Comparison of ENCODE assay signal across 16 cellular contexts in the genomic region with DNA sequence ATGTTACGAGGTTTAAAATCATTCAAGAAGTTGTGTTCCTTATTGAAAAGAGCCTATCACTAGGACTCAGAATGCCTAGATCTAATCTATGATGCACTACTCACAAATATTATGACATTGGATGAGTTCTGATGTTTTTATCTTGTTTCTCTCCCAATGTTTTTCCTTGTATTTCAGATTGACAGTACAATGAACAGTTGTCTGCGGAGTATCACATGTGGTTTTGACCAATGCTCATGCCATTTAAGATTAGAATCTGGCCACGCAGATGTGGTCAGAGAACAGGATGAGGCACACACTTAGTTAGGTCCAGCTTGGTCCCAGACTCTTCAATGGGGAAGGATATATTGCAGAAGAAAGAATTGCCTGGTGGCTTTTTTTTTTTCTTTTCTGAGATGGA. TPM values are rescaled to one million over a fixed set of nuclear protein-coding genes. Genes with fewer than 3 reads are reported as not detected.
"Had no signal": no experiment of that assay in that cellular context is flagged by ENCODE, and none has a peak within 500 bp of the region (broad histone marks: within the 10 kb centered on the region; RNA-seq: fewer than 3 reads in every experiment).

No MANE protein-coding gene starts in this region.

- H3K36me3 Mint-ChIP-seq: activated naive CD8-positive, alpha-beta T cell treated with anti-CD3 and anti-CD28 coated beads, Interleukin-2, amount 10 ng/mL, durations not matched to agents 7 days and 5 days; WTC11 had no signal

- H3K4me3 ChIP-seq: ascending aorta, esophagus muscularis mucosa, heart right ventricle, left ventricle myocardium inferior had no signal

- H3K27me3 Mint-ChIP-seq: activated naive CD8-positive, alpha-beta T cell treated with anti-CD3 and anti-CD28 coated beads, Interleukin-2, amount 10 ng/mL, durations not matched to agents 7 days and 5 days had no signal

- ATAC-seq: activated CD8-positive, alpha-beta T cell treated with anti-CD3 and anti-CD28 coated beads, Interleukin-2, amount 10 ng/mL, durations not matched to agents 7 days and 5 days; foreskin keratinocyte; heart right ventricle; WTC11 had no signal

- H3K4me3 Mint-ChIP-seq: activated CD8-positive, alpha-beta T cell treated with anti-CD3 and anti-CD28 coated beads, Interleukin-2, amount 10 ng/mL, durations not matched to agents 7 days and 5 days; activated naive CD8-positive, alpha-beta T cell treated with anti-CD3 and anti-CD28 coated beads, Interleukin-2, amount 10 ng/mL, durations not matched to agents 7 days and 5 days; neural crest cell; WTC11 had no signal

- H3K9me3 Mint-ChIP-seq: neural crest cell had no signal

- H3K36me3 ChIP-seq: ascending aorta, esophagus muscularis mucosa, heart right ventricle, left ventricle myocardium inferior had no signal

- H3K27ac ChIP-seq: ascending aorta, esophagus muscularis mucosa, foreskin keratinocyte, heart right ventricle, left ventricle myocardium inferior had no signal

- DNase-seq: activated CD4-positive, alpha-beta T cell treated with anti-CD3 and anti-CD28 coated beads for 48 hours; activated CD8-positive, alpha-beta memory T cell treated with anti-CD3 and anti-CD28 coated beads, Interleukin-2, amount 50 U/mL, for 48 hours; activated CD8-positive, alpha-beta T cell treated with anti-CD3 and anti-CD28 coated beads, Interleukin-2, amount 10 ng/mL, durations not matched to agents 7 days and 5 days; activated naive CD8-positive, alpha-beta T cell treated with anti-CD3 and anti-CD28 coated beads, Interleukin-2, amount 10 ng/mL, durations not matched to agents 7 days and 5 days; foreskin keratinocyte; heart right ventricle; kidney; left ventricle myocardium inferior; stimulated activated CD4-positive, alpha-beta T cell treated with anti-CD3 and anti-CD28 coated beads, Interleukin-15, amount 100 ng/mL, for 24 hours; stimulated activated CD4-positive, alpha-beta T cell treated with anti-CD3 and anti-CD28 coated beads, Interleukin-4, amount 100 ng/mL, for 24 hours had no signal

- H3K27me3 ChIP-seq: ascending aorta, esophagus muscularis mucosa, foreskin keratinocyte, heart right ventricle had no signal

- H3K4me1 ChIP-seq: ascending aorta, foreskin keratinocyte, heart right ventricle, left ventricle myocardium inferior had no signal

- H3K27ac Mint-ChIP-seq: activated CD8-positive, alpha-beta T cell treated with anti-CD3 and anti-CD28 coated beads, Interleukin-2, amount 10 ng/mL, durations not matched to agents 7 days and 5 days; activated naive CD8-positive, alpha-beta T cell treated with anti-CD3 and anti-CD28 coated beads, Interleukin-2, amount 10 ng/mL, durations not matched to agents 7 days and 5 days had no signal

- H3K4me1 Mint-ChIP-seq: activated naive CD8-positive, alpha-beta T cell treated with anti-CD3 and anti-CD28 coated beads, Interleukin-2, amount 10 ng/mL, durations not matched to agents 7 days and 5 days had no signal

RNA-seq across cellular contexts. Expression of gene UTS2B, which starts 26.7 kb away (rescaled TPM):
- total RNA-seq: activated CD8-positive, alpha-beta T cell treated with anti-CD3 and anti-CD28 coated beads, Interleukin-2, amount 10 ng/mL, durations not matched to agents 7 days and 5 days; activated naive CD8-positive, alpha-beta T cell treated with anti-CD3 and anti-CD28 coated beads, Interleukin-2, amount 10 ng/mL, durations not matched to agents 7 days and 5 days; cardiac septum; skeletal muscle tissue; WTC11 had no signal
